ENCODE assay signal across 12 cellular contexts in the genomic region with DNA sequence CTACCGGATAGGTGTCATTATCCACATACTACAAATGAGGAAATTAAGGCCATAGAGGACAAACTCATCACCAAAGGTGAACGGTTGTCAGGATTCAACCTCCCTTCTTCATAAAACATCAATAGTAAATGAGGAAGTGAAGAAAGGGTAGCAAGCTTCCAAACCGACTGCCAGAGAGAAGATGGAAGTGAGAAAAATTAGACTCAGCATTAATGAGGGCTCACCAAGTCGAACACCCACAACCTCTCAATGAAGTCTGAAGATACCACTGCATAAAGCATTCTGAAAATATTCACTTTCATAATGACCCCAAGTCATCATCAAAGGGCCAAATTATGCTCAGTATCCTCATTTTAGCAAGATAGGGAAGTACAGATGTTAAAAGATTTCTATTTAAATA. TPM values are rescaled to one million over a fixed set of nuclear protein-coding genes. Genes with fewer than 3 reads are reported as not detected.
A peak's percentile ranks its signal among the peaks of the same experiment; 100 is the strongest.
DNase-seq lines count a peak whose midpoint lies in the region; ATAC-seq and TF ChIP-seq lines count a peak whose summit lies in the region.
"Had no signal": no experiment of that assay in that cellular context is flagged by ENCODE, and none has a peak within 500 bp of the region (broad histone marks: within the 10 kb centered on the region; RNA-seq: fewer than 3 reads in every experiment).

No MANE protein-coding gene starts in this region.

- H3K27me3 ChIP-seq in OCI-LY3 (ENCODE audit: low read depth, low read length) (peaks cover 13% of the 10 kb centered on the region; the same call in 1 of the 2 replicates), sigmoid colon (no peaks in the 10 kb centered on the region), psoas muscle (ENCODE audit: insufficient read depth in 3 of 3, low read length in 2 of 3) (no peaks in the 10 kb centered on the region), Caco-2 (replicated peaks; ENCODE audit: control insufficient read depth, insufficient read depth, low read length) (no peaks in the 10 kb centered on the region)

- H3K9me3 ChIP-seq in OCI-LY3 (ENCODE audit: insufficient read depth, low read length) (no peaks in the 10 kb centered on the region), sigmoid colon (no peaks in the 10 kb centered on the region), psoas muscle (no peaks in the 10 kb centered on the region), Caco-2 (no peaks in the 10 kb centered on the region)

- 62 to 86% methylated on average over 4 of the region's 4 CpGs for WGBS in sigmoid colon, 2 donors
- 66 to 74% (median 73%) methylated on average over 4 of the region's 4 CpGs for WGBS in psoas muscle, 3 donors

- POLR2A ChIA-PET in Caco-2 (lab: Charles Lee) = no interaction called here

- no peaks in the 10 kb centered on the region for H3K27me3 Mint-ChIP-seq in Caco-2 (ENCODE audit: insufficient read depth, unreplicated experiment)

- DNase-seq in sigmoid colon (no peak), psoas muscle (no peak), Caco-2 (no peak), nucleus accumbens (lab: John Stamatoyannopoulos, UW) (no peak)
- DNase-seq: CD4-positive, alpha-beta memory T cell; NCI-H446 treated with DMSO at 0.1 percent for 48 hours had no signal

- H3K4me3 ChIP-seq in OCI-LY3 (ENCODE audit: low read length) (peak overlapping the region; percentile 30; the same call in 1 of the 2 replicates), sigmoid colon (no peak overlapping the region), psoas muscle (no peak overlapping the region), Caco-2 (ENCODE audit: low read depth, low read length) (no peak overlapping the region)
- H3K4me3 ChIP-seq: skin epidermis had no signal

- peak overlapping the region; percentile 61 for H3K27ac ChIP-seq in OCI-LY3 (ENCODE audit: low read length)
- H3K27ac ChIP-seq in sigmoid colon = no peak overlapping the region
- no peak overlapping the region for H3K27ac ChIP-seq in psoas muscle
- H3K27ac ChIP-seq: skin epidermis had no signal

- no peak for TF ChIP-seq CTCF in OCI-LY3 (IDR thresholded peaks at IDR 0.05; ENCODE audit: low read depth, low read length)
- no peak for TF ChIP-seq CTCF in sigmoid colon (IDR thresholded peaks at IDR 0.05)
- TF ChIP-seq CTCF in psoas muscle (IDR thresholded peaks at IDR 0.05) = no peak
- TF ChIP-seq CTCF in Caco-2 (IDR thresholded peaks at IDR 0.05; ENCODE audit: insufficient read depth in 1 of 2, low read depth in 1 of 2, low read length in 1 of 2, severe bottlenecking in 1 of 2, unreplicated experiment in 1 of 2) = no peak

- H3K36me3 ChIP-seq in OCI-LY3 (replicated peaks; ENCODE audit: low read depth, low read length) (peaks cover 6% of the 10 kb centered on the region), sigmoid colon (no peaks in the 10 kb centered on the region), psoas muscle (ENCODE audit: insufficient read depth in 1 of 2, low read depth in 1 of 2) (peaks cover 0 to 15% of the 10 kb centered on the region in 2 donors), Caco-2 (ENCODE audit: control insufficient read depth, insufficient read depth, low read length) (no peaks in the 10 kb centered on the region)

- no peak overlapping the region for H3K27ac Mint-ChIP-seq in Caco-2 (ENCODE audit: unreplicated experiment)
- H3K27ac Mint-ChIP-seq: CD4-positive, alpha-beta memory T cell had no signal

- TF ChIP-seq POLR2A in sigmoid colon (IDR thresholded peaks at IDR 0.05) = no peak

- no peaks in the 10 kb centered on the region for H3K36me3 Mint-ChIP-seq in Caco-2 (ENCODE audit: insufficient read depth, unreplicated experiment)
- H3K36me3 Mint-ChIP-seq: CD4-positive, alpha-beta memory T cell had no signal

- no peaks in the 10 kb centered on the region for H3K9me3 Mint-ChIP-seq in Caco-2 (ENCODE audit: unreplicated experiment)
- H3K9me3 Mint-ChIP-seq: CD4-positive, alpha-beta memory T cell had no signal

- H3K4me2 ChIP-seq in OCI-LY3 (ENCODE audit: low read length) = peak overlapping the region; percentile 67

- H3K79me2 ChIP-seq in OCI-LY3 (ENCODE audit: low read length) = no peaks in the 10 kb centered on the region

- BruUV-seq in Caco-2 (replicated peaks; lab: Mats Ljungman, UMichigan) = no TSS peak

- TF ChIP-seq EP300 in sigmoid colon (IDR thresholded peaks at IDR 0.05) = no peak

- no peaks in the 10 kb centered on the region for H4K20me1 ChIP-seq in OCI-LY3 (ENCODE audit: insufficient read depth, low read length)

- CTCF ChIA-PET in Caco-2 (lab: Charles Lee) = no interaction called here

- H3K4me1 ChIP-seq in OCI-LY3 (ENCODE audit: low read length) (peaks cover 57% of the 10 kb centered on the region), sigmoid colon (no peaks in the 10 kb centered on the region), psoas muscle (no peaks in the 10 kb centered on the region), Caco-2 (no peaks in the 10 kb centered on the region)

- no peak overlapping the region for H2AFZ ChIP-seq in OCI-LY3 (ENCODE audit: low read depth, low read length)

- H3K4me3 Mint-ChIP-seq in Caco-2 (ENCODE audit: unreplicated experiment) = no peak overlapping the region
- H3K4me3 Mint-ChIP-seq: CD4-positive, alpha-beta memory T cell had no signal

- H3K9ac ChIP-seq in OCI-LY3 (ENCODE audit: low read length) = no peak overlapping the region

- intact Hi-C loops in sigmoid colon (cut with DNase I) (no loop called here), psoas muscle (cut with DNase I) (no loop called here), Caco-2 (cut with micrococcal nuclease; ENCODE audit: unreplicated experiment) (no loop called here)

- ATAC-seq in GM18511 (IDR thresholded peaks at IDR 0.05; ENCODE audit: unreplicated experiment) = peak; percentile 98
- peak; percentile 95 for ATAC-seq in GM21423 (IDR thresholded peaks at IDR 0.05; ENCODE audit: unreplicated experiment)
- peak; percentile 77 for ATAC-seq in HG03064 (IDR thresholded peaks at IDR 0.05; ENCODE audit: low read depth, unreplicated experiment)
- no peak for ATAC-seq in psoas muscle
- ATAC-seq: SK-N-SH treated with all-trans-retinoic acid at 6 μM for 48 hours had no signal

- H3K4me1 Mint-ChIP-seq in Caco-2 (ENCODE audit: low read depth, unreplicated experiment) = no peaks in the 10 kb centered on the region
- H3K4me1 Mint-ChIP-seq: CD4-positive, alpha-beta memory T cell had no signal

RNA-seq across cellular contexts. Expression of gene ABCB4, which starts 29.6 kb away (rescaled TPM):
- total RNA-seq in sigmoid colon = 1 to 10 TPM in 3 of 4 donors, under 1 TPM in 1; 0.49 to 1.4 (median 1.1) TPM
- polyA plus RNA-seq in sigmoid colon = 1 to 10 TPM in 1 of 3 donors, under 1 TPM in 1, not detected in 1; 0.23 to 3.5 TPM
- 1 to 10 TPM; 1.8 to 4.0 (median 2.9) TPM for total RNA-seq in psoas muscle
- 1 to 10 TPM; 1.1 to 2.0 (median 1.1) TPM for polyA plus RNA-seq in psoas muscle
- 0.18 and 0.21 TPM in 2 replicates for total RNA-seq in Caco-2 (2022)
- total RNA-seq: CD4-positive, alpha-beta memory T cell had no signal

Comparison
In these comparisons a context has a peak if more than half of its experiments do, and no peak if none do; other contexts are left out.
1. ATAC-seq: peak in GM18511 (single experiment), GM21423 (single experiment) and HG03064 (single experiment); none in psoas muscle (0 of 4).